Comparison of ENCODE assay signal across 8 cellular contexts in genomic region chr15:89356634-89357298, GRCh38. TPM values are rescaled to one million over a fixed set of nuclear protein-coding genes. Genes with fewer than 3 reads are reported as not detected.
DNase-seq lines count a peak whose midpoint lies in the region; ATAC-seq and TF ChIP-seq lines count a peak whose summit lies in the region.

No MANE protein-coding gene starts in this region.

- H3K4me3 ChIP-seq in left ventricle myocardium inferior (no peak overlapping the region), heart left ventricle (no peak overlapping the region), dorsolateral prefrontal cortex (peak overlapping the region in 1 of 59 donors; percentile 4)

- DNase-seq in left ventricle myocardium inferior (no peak), heart left ventricle (no peak), NCI-H524 (lab: John Stamatoyannopoulos, UW) (peak; percentile 24 to 73), dorsolateral prefrontal cortex (peak in 7 of 10 donors; percentile 53 to 76 (median 68)), dedifferentiated amniotic fluid mesenchymal stem cell (ENCODE audit: extremely low spot score) (no peak)
- no peak for DNase-seq in activated naive CD4-positive, alpha-beta T cell treated with anti-CD3 and anti-CD28 coated beads, Interleukin-2, amount 50 U/mL, for 16 hours

- H3K4me1 ChIP-seq in left ventricle myocardium inferior (peaks cover 18% of the 10 kb centered on the region), heart left ventricle (peaks cover 0 to 17% (median 8%) of the 10 kb centered on the region in 12 donors)

- H3K27me3 ChIP-seq in left ventricle myocardium inferior (ENCODE audit: low read depth) (peaks cover 100% of the 10 kb centered on the region), heart left ventricle (peaks cover 23 to 94% (median 74%) of the 10 kb centered on the region in 9 donors), dorsolateral prefrontal cortex (peaks cover 0 to 38% (median 4%) of the 10 kb centered on the region in 45 donors)

- TF ChIP-seq CTCF in left ventricle myocardium inferior (IDR thresholded peaks at IDR 0.05; ENCODE audit: borderline replicate concordance): peak; percentile 43
- peak in 5 of 12 donors; percentile 8 to 42 (median 27) for TF ChIP-seq CTCF in heart left ventricle (IDR thresholded peaks at IDR 0.05)
- TF ChIP-seq CTCF in dorsolateral prefrontal cortex (IDR thresholded peaks at IDR 0.05 in 54 of 56, conservative IDR thresholded peaks at IDR 0.05 in 2 of 56; ENCODE audit: low read depth in 1 of 56, partially characterized antibody in 56 of 56): peak; percentile 23 to 69 (median 55)

- intact Hi-C loops in left ventricle myocardium inferior (cut with micrococcal nuclease) (no loop called here), heart left ventricle (cut with DNase I) (loop anchor here in 9 of 10 donors (5.0 to 10.0 kb wide), 5 partner anchors 116 to 208 kb away; no protein-coding TSS in a partner anchor), dorsolateral prefrontal cortex (cut with DNase I) (loop anchor here (5.0 kb wide), 2 partner anchors 116 to 201 kb away; no protein-coding TSS in a partner anchor)

- ATAC-seq in heart left ventricle (no peak), HG02870 (IDR thresholded peaks at IDR 0.05; ENCODE audit: unreplicated experiment) (no peak), HG02852 (IDR thresholded peaks at IDR 0.05; ENCODE audit: unreplicated experiment) (no peak)

- H3K27ac ChIP-seq in left ventricle myocardium inferior (replicated peaks) (no peak overlapping the region), heart left ventricle (no peak overlapping the region), dorsolateral prefrontal cortex (no peak overlapping the region)

- TF ChIP-seq POLR2A in heart left ventricle (IDR thresholded peaks at IDR 0.05): no peak

- 33 to 38% (median 38%) methylated on average over 12 to 13 of the region's 13 CpGs for WGBS in heart left ventricle, 4 donors

- H3K36me3 ChIP-seq in left ventricle myocardium inferior: no peaks in the 10 kb centered on the region
- H3K36me3 ChIP-seq in heart left ventricle: no peaks in the 10 kb centered on the region

- no peaks in the 10 kb centered on the region for H3K9me3 ChIP-seq in left ventricle myocardium inferior (replicated peaks)
- no peaks in the 10 kb centered on the region for H3K9me3 ChIP-seq in heart left ventricle

RNA-seq across cellular contexts. Expression of gene POLG, which starts 22.1 kb away (rescaled TPM):
- 31.1 TPM for total RNA-seq in left ventricle myocardium inferior
- total RNA-seq in heart left ventricle: 10 to 100 TPM; 32.1 to 79.8 (median 38.4) TPM
- 10 to 100 TPM; 32.6 to 51.5 TPM for polyA plus RNA-seq in heart left ventricle
- 10 to 100 TPM; 42.1 to 75.8 (median 58.1) TPM for total RNA-seq in dorsolateral prefrontal cortex

Comparison
In these comparisons a context has a peak if more than half of its experiments do, and no peak if none do; other contexts are left out.
1. DNase-seq: peak in NCI-H524 (2 of 2) and dorsolateral prefrontal cortex (7 of 10); none in left ventricle myocardium inferior (single experiment), heart left ventricle (0 of 5), dedifferentiated amniotic fluid mesenchymal stem cell (single experiment) and activated naive CD4-positive, alpha-beta T cell treated with anti-CD3 and anti-CD28 coated beads, Interleukin-2, amount 50 U/mL, for 16 hours (single experiment).